ENCODE assay signal across 27 cellular contexts in genomic region chr18:37424507-37424906, GRCh38.
DNase-seq lines count a peak whose midpoint lies in the region; ATAC-seq, FAIRE-seq and TF ChIP-seq lines count a peak whose summit lies in the region.
"Had no signal": no experiment of that assay in that cellular context is flagged by ENCODE, and none has a peak within 500 bp of the region (broad histone marks: within the 10 kb centered on the region; RNA-seq: fewer than 3 reads in every experiment).

No MANE protein-coding gene starts in this region.

- no peak overlapping the region for H2BK120ac ChIP-seq in trophoblast cell (ENCODE audit: insufficient read depth, low read length, poor library complexity)

- H4K91ac ChIP-seq in trophoblast cell (ENCODE audit: low read depth, low read length), result peak overlapping the region; percentile 29

- H3K4me1 ChIP-seq in DND-41 (ENCODE audit: insufficient read depth, low read length) (peaks cover 53% of the 10 kb centered on the region), trophoblast cell (ENCODE audit: control insufficient read depth in 1 of 2, insufficient read depth in 2 of 2, low read length in 2 of 2) (peaks cover 7 to 9% of the 10 kb centered on the region in 2 experiments)
- H3K4me1 ChIP-seq: SJCRH30 had no signal

- peak overlapping the region; percentile 11 for H3K4me2 ChIP-seq in DND-41 (ENCODE audit: insufficient read depth, low read length)
- H3K4me2 ChIP-seq in trophoblast cell (ENCODE audit: low read length), result no peak overlapping the region
- H3K4me2 ChIP-seq: PC-9 had no signal

- H4K12ac ChIP-seq in trophoblast cell (ENCODE audit: low read depth, low read length), result no peak overlapping the region

- H3K79me1 ChIP-seq in trophoblast cell (ENCODE audit: low read length), result no peaks in the 10 kb centered on the region

- H3K18ac ChIP-seq in trophoblast cell (ENCODE audit: low read length), result no peak overlapping the region

- no peak overlapping the region for H4K8ac ChIP-seq in trophoblast cell (ENCODE audit: low read depth, low read length)

- no peak overlapping the region for H3K4me3 ChIP-seq in DND-41 (ENCODE audit: low read depth in 1 of 2, low read length in 2 of 2)
- no peak overlapping the region for H3K4me3 ChIP-seq in trophoblast cell (ENCODE audit: low read depth, low read length)
- H3K4me3 ChIP-seq: GM23248, PC-9, SJCRH30 had no signal

- H3K23ac ChIP-seq in trophoblast cell (ENCODE audit: low read length), result no peak overlapping the region

- peak overlapping the region; percentile 77 for H3K27ac ChIP-seq in DND-41 (ENCODE audit: low read length)
- H3K27ac ChIP-seq in trophoblast cell (ENCODE audit: low read depth, low read length), result no peak overlapping the region
- H3K27ac ChIP-seq: C4-2B, GM23248, PC-9, SJCRH30 had no signal

- H3K36me3 ChIP-seq in DND-41 (ENCODE audit: insufficient read depth, low read length) (no peaks in the 10 kb centered on the region), trophoblast cell (ENCODE audit: control insufficient read depth in 1 of 2, insufficient read depth in 2 of 2, low read length in 2 of 2) (no peaks in the 10 kb centered on the region)
- H3K36me3 ChIP-seq: SJCRH30 had no signal

- H3K27me3 ChIP-seq in DND-41 (ENCODE audit: insufficient read depth, low read length, poor library complexity), result no peaks in the 10 kb centered on the region
- H3K27me3 ChIP-seq in trophoblast cell (ENCODE audit: insufficient read depth, low read length), result no peaks in the 10 kb centered on the region
- H3K27me3 ChIP-seq: SJCRH30 had no signal

- H3K9ac ChIP-seq in DND-41 (ENCODE audit: low read depth, low read length), result peak overlapping the region; percentile 29; the same call in 1 of the 2 replicates
- H3K9ac ChIP-seq in trophoblast cell (ENCODE audit: low read length), result no peak overlapping the region
- H3K9ac ChIP-seq: GM23248 had no signal

- H2BK5ac ChIP-seq in trophoblast cell (ENCODE audit: low read depth, low read length, poor library complexity), result no peak overlapping the region

- ATAC-seq in DND-41 (ENCODE audit: insufficient read depth, low read depth) (peak; percentile 72), GM21390 (IDR thresholded peaks at IDR 0.05; ENCODE audit: unreplicated experiment) (no peak), GM21381 (IDR thresholded peaks at IDR 0.05; ENCODE audit: unreplicated experiment) (no peak)
- ATAC-seq: Right ventricle myocardium inferior, SK-N-SH treated with all-trans-retinoic acid at 6 μM for 48 hours had no signal

- DNase-seq in DND-41 (peak; percentile 66), MV-4-11 (lab: John Stamatoyannopoulos, UW) (peak; percentile 0), kidney tubule cell (ENCODE audit: low spot score) (peak; percentile 21), trophoblast cell (peak in 1 of 2 donors; percentile 16), occipital lobe (lab: John Stamatoyannopoulos, UW) (no peak), urothelium cell line (ENCODE audit: low spot score) (no peak)
- DNase-seq: CD8-positive, alpha-beta memory T cell; GM23248; H9; KG1; NCI-H1105; NCI-H1436 treated with DMSO at 0.1 percent for 48 hours; NCI-H187 treated with DMSO at 0.1 percent for 48 hours; NCI-H2107; NCI-H446; NCI-H524 treated with DMSO at 0.1 percent for 48 hours; NCI-H774; NK-92 treated with Interleukin-12 subunit alpha and Interleukin-12 subunit beta, amount 100 ng/mL, for 24 hours; PC-9; SJCRH30 had no signal

- H2AK5ac ChIP-seq in trophoblast cell (ENCODE audit: low read length), result no peak overlapping the region

- H3K14ac ChIP-seq in trophoblast cell (ENCODE audit: low read length), result no peak overlapping the region

- no peaks in the 10 kb centered on the region for H3K79me2 ChIP-seq in DND-41 (ENCODE audit: insufficient read depth, low read length)
- no peaks in the 10 kb centered on the region for H3K79me2 ChIP-seq in trophoblast cell (ENCODE audit: control insufficient read depth, insufficient read depth, low read length, poor library complexity)

- no peak overlapping the region for H2BK12ac ChIP-seq in trophoblast cell (ENCODE audit: low read length)

- H4K20me1 ChIP-seq in DND-41 (ENCODE audit: insufficient read depth, low read length), result no peaks in the 10 kb centered on the region

- H3K9me3 ChIP-seq in DND-41 (ENCODE audit: insufficient read depth, low read length, severe bottlenecking) (no peaks in the 10 kb centered on the region), trophoblast cell (ENCODE audit: insufficient read depth, low read depth, low read length) (no peaks in the 10 kb centered on the region)
- H3K9me3 ChIP-seq: SJCRH30 had no signal

- no CpG with 5 or more reads among the region's 4 CpGs for WGBS in trophoblast cell (ENCODE audit: extremely low coverage, insufficient coverage, insufficient read length)

- H2AFZ ChIP-seq in DND-41 (ENCODE audit: low read depth, low read length) (no peak overlapping the region), trophoblast cell (ENCODE audit: insufficient read depth, low read length, poor library complexity) (no peak overlapping the region)
- H2AFZ ChIP-seq: GM23248, PC-9 had no signal

- no peak overlapping the region for H3K4ac ChIP-seq in trophoblast cell (ENCODE audit: low read depth, low read length)

- FAIRE-seq in urothelium cell line (lab: Jason Lieb, UNC), result no peak
- FAIRE-seq: A204.1, GM18507 had no signal

- no peak for TF ChIP-seq CTCF in DND-41 (IDR thresholded peaks at IDR 0.05; ENCODE audit: borderline replicate concordance, extremely low read depth, low read length, poor library complexity, severe bottlenecking)

Comparison
In these comparisons a context has a peak if more than half of its experiments do, and no peak if none do; other contexts are left out.
1. DNase-seq: peak in DND-41 (single experiment), MV-4-11 (single experiment) and kidney tubule cell (single experiment); none in occipital lobe (single experiment) and urothelium cell line (single experiment).